ENCODE assay signal across 15 cellular contexts in genomic region chr7:27133409-27134157, GRCh38. TPM values are rescaled to one million over a fixed set of nuclear protein-coding genes. Genes with fewer than 3 reads are reported as not detected.
DNase-seq lines count a peak whose midpoint lies in the region; ATAC-seq, FAIRE-seq and TF ChIP-seq lines count a peak whose summit lies in the region.
"Had no signal": no experiment of that assay in that cellular context is flagged by ENCODE, and none has a peak within 500 bp of the region (broad histone marks: within the 10 kb centered on the region; RNA-seq: fewer than 3 reads in every experiment).

No MANE protein-coding gene starts in this region.

- POLR2A ChIA-PET in HEK293 (lab: Yijun Ruan, JAX) (interaction anchor here (0.6 to 1.4 kb wide), 2 partner anchors 10 to 25 kb away, joined by 3 read pairs; partner anchors contain the start of gene HOXA5), T-cell (lab: Charles Lee) (no interaction called here)

- H3K36me3 Mint-ChIP-seq in T-cell, result no peaks in the 10 kb centered on the region
- H3K36me3 Mint-ChIP-seq: CD8-positive, alpha-beta T cell had no signal

- TF ChIP-seq CTCF in HEK293 (tag by site-specific recombination; IDR thresholded peaks at IDR 0.05) (no peak), foreskin keratinocyte (conservative IDR thresholded peaks at IDR 0.05) (no peak), sigmoid colon (IDR thresholded peaks at IDR 0.05) (no peak), GM13977 (IDR thresholded peaks at IDR 0.05; ENCODE audit: extremely low read depth, insufficient read depth, missing control alignments) (no peak)

- ATAC-seq in foreskin keratinocyte (no peak), T-cell (replicated peaks in 1 of 4) (no peak)
- ATAC-seq: CD8-positive, alpha-beta T cell; T-helper 17 cell had no signal

- H3K27me3 ChIP-seq in foreskin keratinocyte (no peaks in the 10 kb centered on the region), sigmoid colon (no peaks in the 10 kb centered on the region)

- H3K4me3 Mint-ChIP-seq in T-cell, result no peak overlapping the region
- H3K4me3 Mint-ChIP-seq: activated CD4-positive, alpha-beta T cell treated with anti-CD3 and anti-CD28 coated beads for 36 hours; CD8-positive, alpha-beta T cell; T-helper 17 cell had no signal

- peak; percentile 10 for DNase-seq in RCC 7860 (ENCODE audit: low spot score)
- no peak for DNase-seq in foreskin keratinocyte
- DNase-seq in sigmoid colon, result peak; percentile 64
- no peak for DNase-seq in GM13977 (ENCODE audit: low spot score)
- DNase-seq in DMS153 treated with DMSO at 0.1 percent for 48 hours (lab: John Stamatoyannopoulos, UW; ENCODE audit: unreplicated experiment), result no peak
- no peak for DNase-seq in T-cell
- DNase-seq in stimulated activated CD4-positive, alpha-beta T cell treated with anti-CD3 and anti-CD28 coated beads, Interleukin-2, amount 100 ng/mL, for 48 hours, result no peak
- DNase-seq: activated gamma-delta T cell; CD8-positive, alpha-beta T cell; erythroblast; Karpas-422; mesendoderm; T-helper 17 cell had no signal

- no peak for TF ChIP-seq EP300 in sigmoid colon (IDR thresholded peaks at IDR 0.05)

- in situ Hi-C loops in GM13977 (cut with MboI; ENCODE audit: low pct_unique_long_range_greater_than_20kb, low sequenced_read_pairs, unreplicated experiment), result no loop called here

- intact Hi-C loops in sigmoid colon (cut with DNase I), result no loop called here

- peaks cover 0 to 15% (median 5%) of the 10 kb centered on the region in 3 donors for H3K4me1 Mint-ChIP-seq in T-cell

- H3K27ac Mint-ChIP-seq in T-cell, result no peak overlapping the region
- H3K27ac Mint-ChIP-seq: CD8-positive, alpha-beta T cell; T-helper 17 cell had no signal

- H3K27me3 Mint-ChIP-seq in T-cell, result peaks cover 25 to 65% of the 10 kb centered on the region in 2 donors

- FAIRE-seq in RCC 7860 (lab: Jason Lieb, UNC), result no peak

- no peaks in the 10 kb centered on the region for H3K9me3 Mint-ChIP-seq in T-cell
- H3K9me3 Mint-ChIP-seq: CD8-positive, alpha-beta T cell had no signal

- H3K36me3 ChIP-seq in HEK293 (ENCODE audit: control insufficient read depth in 2 of 2, insufficient read depth in 1 of 2, low read length in 2 of 2) (peaks cover 5 to 11% of the 10 kb centered on the region in 2 experiments; a peak in 1 of 3 replicates), sigmoid colon (no peaks in the 10 kb centered on the region)

- TF ChIP-seq POLR2A in sigmoid colon (IDR thresholded peaks at IDR 0.05), result no peak

- H3K9me3 ChIP-seq in HEK293 (ENCODE audit: control insufficient read depth, insufficient read depth, low read depth, low read length) (no peaks in the 10 kb centered on the region), sigmoid colon (no peaks in the 10 kb centered on the region)

- CTCF ChIA-PET in HEK293 (lab: Yijun Ruan, JAX) (interaction anchor here (0.9 to 1.9 kb wide), 5 partner anchors 10 to 764 kb away, joined by 3 to 7 read pairs (median 5); partner anchors contain the start of gene HOXA5), T-cell (lab: Charles Lee) (interaction anchor here (0.6 to 1.3 kb wide), 2 partner anchors 15 to 782 kb away, joined by 4 to 6 read pairs; no protein-coding TSS in a partner anchor)

- H3K4me3 ChIP-seq in HEK293 (ENCODE audit: low read depth, low read length) (no peak overlapping the region), sigmoid colon (no peak overlapping the region)

- H3K4me1 ChIP-seq in HEK293 (ENCODE audit: control insufficient read depth, insufficient read depth, low read length), result peaks cover 66% of the 10 kb centered on the region
- H3K4me1 ChIP-seq in foreskin keratinocyte, result peaks cover 12% of the 10 kb centered on the region
- H3K4me1 ChIP-seq in sigmoid colon, result peaks cover 0 to 88% (median 67%) of the 10 kb centered on the region in 4 donors

- 16 to 61% methylated on average over 17 of the region's 17 CpGs for WGBS in sigmoid colon, 2 donors

- H3K27ac ChIP-seq in HEK293 (ENCODE audit: extremely low read depth, low read depth, low read length), result peak overlapping the region; percentile 56; the same call in 1 of the 2 replicates
- peak overlapping the region; percentile 70 for H3K27ac ChIP-seq in foreskin keratinocyte
- H3K27ac ChIP-seq in sigmoid colon, result peak overlapping the region; percentile 55 to 99 (median 92)

TF ChIP-seq in HEK293, 187 proteins besides CTCF, POLR2A, EP300 and RAD21 (continues in another document):
- TF ChIP-seq ZNF426 (tag by site-specific recombination; IDR thresholded peaks at IDR 0.05), result no peak
- no peak for TF ChIP-seq ZNF274 (IDR thresholded peaks at IDR 0.05; ENCODE audit: low read length)
- TF ChIP-seq ZNF274 (tag by site-specific recombination; IDR thresholded peaks at IDR 0.05; ENCODE audit: borderline replicate concordance), result no peak
- peak; percentile 43; the same call in 1 of the 2 replicates for TF ChIP-seq ZNF596 (tag by site-specific recombination; IDR thresholded peaks at IDR 0.05)
- no peak for TF ChIP-seq ZNF529 (tag by site-specific recombination; IDR thresholded peaks at IDR 0.05; ENCODE audit: insufficient replicate concordance)
- no peak for TF ChIP-seq ZNF660 (tag by site-specific recombination; IDR thresholded peaks at IDR 0.05)
- TF ChIP-seq ZNF292 (tag by site-specific recombination; IDR thresholded peaks at IDR 0.05; ENCODE audit: borderline replicate concordance, low read depth), result no peak
- TF ChIP-seq HIC1 (tag by site-specific recombination; IDR thresholded peaks at IDR 0.05), result no peak
- peak; percentile 52 for TF ChIP-seq WT1 (tag by site-specific recombination; IDR thresholded peaks at IDR 0.05)
- peak; percentile 75 for TF ChIP-seq IKZF3 (tag by site-specific recombination; IDR thresholded peaks at IDR 0.05)
- TF ChIP-seq ZNF174 (tag by site-specific recombination; IDR thresholded peaks at IDR 0.05), result no peak
- no peak for TF ChIP-seq ZEB2 (tag by site-specific recombination; IDR thresholded peaks at IDR 0.05)
- no peak for TF ChIP-seq ZNF184 (tag by site-specific recombination; IDR thresholded peaks at IDR 0.05)
- 0 out of 2 replicates have a peak, but pooled peaks have one; percentile 6 for TF ChIP-seq ZSCAN30 (tag by site-specific recombination; IDR thresholded peaks at IDR 0.05)

RNA-seq across cellular contexts. Expression of gene HOXA4, which starts 3.0 kb away (rescaled TPM):
- total RNA-seq in foreskin keratinocyte (0.82 and 1.6 TPM in 2 replicates), sigmoid colon (1 to 10 TPM; 2.0 to 4.2 (median 2.9) TPM), T-cell (under 1 TPM in 3 of 5 donors, not detected in 2; 0.25 to 0.38 (median 0.36) TPM)
- polyA plus RNA-seq in foreskin keratinocyte (1.3 and 2.3 TPM in 2 replicates), sigmoid colon (1 to 10 TPM in 2 of 3 donors, not detected in 1; 1.8 to 4.8 TPM)

RNA-seq across cellular contexts. Expression of gene HOXA5, which starts 9.9 kb away (rescaled TPM):
- 3.8 and 4.3 TPM in 2 replicates for total RNA-seq in foreskin keratinocyte
- 2.4 and 3.0 TPM in 2 replicates for polyA plus RNA-seq in foreskin keratinocyte
- 10 to 100 TPM in 3 of 4 donors, 1 to 10 TPM in 1; 9.2 to 12.2 (median 11.2) TPM for total RNA-seq in sigmoid colon
- polyA plus RNA-seq in sigmoid colon, result 10 to 100 TPM in 1 of 3 donors, 1 to 10 TPM in 2; 3.2 to 14.3 (median 7.8) TPM
- under 1 TPM in 2 of 5 donors, not detected in 3; 0.18 to 0.32 TPM for total RNA-seq in T-cell
- total RNA-seq: activated CD4-positive, alpha-beta T cell treated with anti-CD3 and anti-CD28 coated beads for 36 hours had no signal

RNA-seq across cellular contexts. Expression of gene HOXA6, which starts 14.0 kb away (rescaled TPM):
- 2.6 and 3.4 TPM in 2 replicates for total RNA-seq in foreskin keratinocyte
- 0.31 and 0.40 TPM in 2 replicates for polyA plus RNA-seq in foreskin keratinocyte
- total RNA-seq in sigmoid colon, result 1 to 10 TPM; 4.2 to 10.0 (median 4.5) TPM
- polyA plus RNA-seq in sigmoid colon, result 1 to 10 TPM in 2 of 3 donors, not detected in 1; 1.6 to 8.1 TPM
- under 1 TPM in 2 of 5 donors, not detected in 3; 0.50 to 0.65 TPM for total RNA-seq in T-cell
- total RNA-seq: activated CD4-positive, alpha-beta T cell treated with anti-CD3 and anti-CD28 coated beads for 36 hours; CD8-positive, alpha-beta T cell; T-helper 17 cell had no signal

RNA-seq across cellular contexts. Expression of gene HOXA3, which starts 18.8 kb away (rescaled TPM):
- total RNA-seq in foreskin keratinocyte, result 1.2 and 2.1 TPM in 2 replicates
- polyA plus RNA-seq in foreskin keratinocyte, result 1.0 and 1.4 TPM in 2 replicates
- 10 to 100 TPM in 2 of 4 donors, 1 to 10 TPM in 2; 4.9 to 20.8 (median 12.0) TPM for total RNA-seq in sigmoid colon
- 10 to 100 TPM in 2 of 3 donors, 1 to 10 TPM in 1; 3.9 to 15.6 (median 10.3) TPM for polyA plus RNA-seq in sigmoid colon
- 1 to 10 TPM in 1 of 5 donors, under 1 TPM in 1, not detected in 3; 0.79 to 1.4 TPM for total RNA-seq in T-cell
- total RNA-seq: activated CD4-positive, alpha-beta T cell treated with anti-CD3 and anti-CD28 coated beads for 36 hours; CD8-positive, alpha-beta T cell; T-helper 17 cell had no signal

RNA-seq across cellular contexts. Expression of gene HOXA7, which starts 22.9 kb away (rescaled TPM):
- total RNA-seq in foreskin keratinocyte (13.1 and 13.3 TPM in 2 replicates), sigmoid colon (1 to 10 TPM; 4.7 to 9.1 (median 7.3) TPM), T-cell (under 1 TPM in 1 of 5 donors, not detected in 4; 0.67 TPM)
- polyA plus RNA-seq in foreskin keratinocyte (14.5 and 15.6 TPM in 2 replicates), sigmoid colon (10 to 100 TPM; 18.0 to 23.9 (median 18.0) TPM)
- total RNA-seq: activated CD4-positive, alpha-beta T cell treated with anti-CD3 and anti-CD28 coated beads for 36 hours; CD8-positive, alpha-beta T cell; T-helper 17 cell had no signal

Comparison
In these comparisons a context has a peak if more than half of its experiments do, and no peak if none do; other contexts are left out.
1. DNase-seq: peak in RCC 7860 (single experiment) and sigmoid colon (single experiment); none in foreskin keratinocyte (0 of 2), GM13977 (single experiment), DMS153 treated with DMSO at 0.1 percent for 48 hours (single experiment), T-cell (0 of 34) and stimulated activated CD4-positive, alpha-beta T cell treated with anti-CD3 and anti-CD28 coated beads, Interleukin-2, amount 100 ng/mL, for 48 hours (0 of 2).
2. Peak in every context shown above with its lines, with median percentiles within 50 percentile points of each other: H3K27ac ChIP-seq.